ENCODE assay signal across 30 cellular contexts in genomic region chr14:33186656-33187055, GRCh38.
"Had no signal": no experiment of that assay in that cellular context is flagged by ENCODE, and none has a peak within 500 bp of the region (broad histone marks: within the 10 kb centered on the region; RNA-seq: fewer than 3 reads in every experiment).

No MANE protein-coding gene starts in this region.

- H3K36me3 ChIP-seq: ascending aorta, cardiac muscle cell, colonic mucosa, ovary, right lobe of liver, uterus had no signal

- ATAC-seq: left cardiac atrium; left ventricle myocardium superior; naive thymus-derived CD4-positive, alpha-beta T cell; right lobe of liver; stimulated activated effector memory CD8-positive, alpha-beta T cell treated with anti-CD3 and anti-CD28 coated beads, Interleukin-12 subunit alpha, Interleukin-12 subunit beta, amount 100 ng/mL, for 72 hours; stimulated activated naive CD8-positive, alpha-beta T cell treated with anti-CD3 and anti-CD28 coated beads, Interleukin-15, amount 100 ng/mL, for 72 hours had no signal

- DNase-seq: activated CD4-positive, alpha-beta memory T cell treated with anti-CD3 and anti-CD28 coated beads, Interleukin-2, amount 10 ng/mL, durations not matched to agents 7 days and 5 days; activated CD4-positive, alpha-beta T cell treated with anti-CD3 and anti-CD28 coated beads, Interleukin-2, amount 10 ng/mL, durations not matched to agents 24 days and 14 days; activated CD4-positive, CD25-positive, alpha-beta regulatory T cell treated with anti-CD3 and anti-CD28 coated beads, Interleukin-2, amount 50 U/mL, for 72 hours; activated CD8-positive, alpha-beta memory T cell treated with anti-CD3 and anti-CD28 coated beads, Interleukin-2, amount 50 U/mL, for 48 hours; activated gamma-delta T cell; activated naive CD4-positive, alpha-beta T cell treated with anti-CD3 and anti-CD28 coated beads, Interleukin-2, amount 10 ng/mL, durations not matched to agents 7 days and 5 days; activated naive CD8-positive, alpha-beta T cell treated with anti-CD3 and anti-CD28 coated beads, Interleukin-2, amount 10 ng/mL, durations not matched to agents 7 days and 5 days; activated T-cell treated with anti-CD3 and anti-CD28 coated beads, Interleukin-2, amount 50 U/mL, for 24 hours; cerebellar nuclear complex; colonic mucosa; effector CD8-positive, alpha-beta T cell; foreskin fibroblast; head of caudate nucleus; hippocampal formation; left cardiac atrium; left ventricle myocardium superior; naive thymus-derived CD4-positive, alpha-beta T cell; ovary; right lobe of liver; stimulated activated CD4-positive, alpha-beta T cell treated with anti-CD3 and anti-CD28 coated beads, Interleukin-12 subunit alpha, Interleukin-12 subunit beta, amount 100 ng/mL, for 4 hours; stimulated activated CD4-positive, alpha-beta T cell treated with anti-CD3 and anti-CD28 coated beads, Interleukin-4, amount 100 ng/mL, for 24 hours; stimulated activated naive CD8-positive, alpha-beta T cell treated with anti-CD3 and anti-CD28 coated beads, Interleukin-15, amount 100 ng/mL, for 72 hours; substantia nigra; T1000; uterus had no signal

- H3K9me3 ChIP-seq: ascending aorta, colonic mucosa, ovary, right lobe of liver, uterus had no signal

- H3K27ac ChIP-seq: ascending aorta, cardiac muscle cell, colonic mucosa, epithelial cell of prostate, ovary, right lobe of liver, skin epidermis, uterus had no signal

- H3K4me1 ChIP-seq: ascending aorta, colonic mucosa, right lobe of liver, uterus had no signal

- H3K4me3 ChIP-seq: ascending aorta, cardiac muscle cell, colonic mucosa, ovary, right lobe of liver, skin epidermis, uterus had no signal
